27 cellular contexts compared by ENCODE assay signal in genomic region chr14:89029961-89030694, GRCh38.
"Had no signal": no experiment of that assay in that cellular context is flagged by ENCODE, and none has a peak within 500 bp of the region (broad histone marks: within the 10 kb centered on the region; RNA-seq: fewer than 3 reads in every experiment).

No MANE protein-coding gene starts in this region.

- H2AFZ ChIP-seq: PC-9 had no signal

- H3K9ac ChIP-seq: KMS-11 had no signal

- ATAC-seq: activated CD8-positive, alpha-beta T cell treated with anti-CD3 and anti-CD28 coated beads for 36 hours; activated T-cell treated with anti-CD3 and anti-CD28 coated beads, Interleukin-2, amount 50 U/mL, for 72 hours; activated T-helper 17 cell treated with anti-CD3 and anti-CD28 coated beads, Interleukin-2, amount 50 U/mL, for 72 hours had no signal

- H3K4me2 ChIP-seq: KMS-11, PC-9 had no signal

- H3K27ac ChIP-seq: KMS-11, PC-9, SK-N-MC had no signal

- H3K4me3 ChIP-seq: PC-9, SK-N-MC had no signal

- DNase-seq: activated B cell treated with CpG ODN at 0.5 μM for 24 hours; activated CD4-positive, alpha-beta T cell treated with anti-CD3 and anti-CD28 coated beads for 48 hours; activated CD4-positive, alpha-beta T cell treated with anti-CD3 and anti-CD28 coated beads, Interleukin-2, amount 50 U/mL, for 4 hours; activated CD4-positive, CD25-positive, alpha-beta regulatory T cell treated with anti-CD3 and anti-CD28 coated beads, Interleukin-2, amount 50 U/mL, for 72 hours; activated CD8-positive, alpha-beta T cell treated with anti-CD3 and anti-CD28 coated beads for 36 hours; activated gamma-delta T cell; activated naive CD4-positive, alpha-beta T cell treated with Interleukin-2 at 50 U/mL for 16 hours; activated naive CD8-positive, alpha-beta T cell treated with anti-CD3 and anti-CD28 coated beads, Interleukin-2, amount 10 ng/mL, durations not matched to agents 7 days and 5 days; activated T-cell treated with anti-CD3 and anti-CD28 coated beads, Interleukin-2, amount 50 U/mL, for 1 hour; activated T-cell treated with anti-CD3 and anti-CD28 coated beads, Interleukin-2, amount 50 U/mL, for 72 hours; caudate nucleus; cerebellar nuclear complex; NCI-H1092 treated with DMSO at 0.1 percent for 48 hours; NCI-H146; NCI-H187; NCI-H2029 treated with DMSO at 0.1 percent for 48 hours; NCI-H2107; NCI-H2171; NCI-H510A; NCI-H526; NCI-H748 treated with DMSO at 0.1 percent for 48 hours; NK-92 treated with Interleukin-12 subunit alpha and Interleukin-12 subunit beta, amount 100 ng/mL, for 24 hours; PC-9; Right ventricle myocardium superior had no signal
